26 cellular contexts compared by ENCODE assay signal in genomic region chr13:65911546-65912193, GRCh38.
DNase-seq lines count a peak whose midpoint lies in the region; ATAC-seq and TF ChIP-seq lines count a peak whose summit lies in the region.
"Had no signal": no experiment of that assay in that cellular context is flagged by ENCODE, and none has a peak within 500 bp of the region (broad histone marks: within the 10 kb centered on the region; RNA-seq: fewer than 3 reads in every experiment).

No MANE protein-coding gene starts in this region.

- H4K20me1 ChIP-seq in fibroblast of lung (ENCODE audit: control insufficient read depth, extremely low read depth, insufficient read depth, low read length): no peaks in the 10 kb centered on the region

- no peak overlapping the region for H3K9ac ChIP-seq in adipocyte (ENCODE audit: low read length)
- no peak overlapping the region for H3K9ac ChIP-seq in fibroblast of lung (ENCODE audit: insufficient read depth, low read length)
- H3K9ac ChIP-seq in skeletal muscle satellite cell (ENCODE audit: low read depth, low read length): no peak overlapping the region
- H3K9ac ChIP-seq: GM23248 had no signal

- ATAC-seq in GM19324 (IDR thresholded peaks at IDR 0.05; ENCODE audit: low FRiP score, unreplicated experiment) (peak; percentile 45), HG03039 (IDR thresholded peaks at IDR 0.05; ENCODE audit: unreplicated experiment) (no peak)
- ATAC-seq: mucosa of descending colon; natural killer cell treated with Interleukin-12 subunit alpha and Interleukin-12 subunit beta and Interleukin-15 and Interleukin-18, amount 100 ng/mL, for 72 hours had no signal

- H3K4me2 ChIP-seq in fibroblast of lung (ENCODE audit: extremely low read depth, insufficient read depth, low read length) (no peak overlapping the region), skeletal muscle satellite cell (ENCODE audit: low read length) (no peak overlapping the region)

- H3K9me3 ChIP-seq in adipocyte (ENCODE audit: control insufficient read depth, low read length) (peaks cover 7% of the 10 kb centered on the region), fibroblast of lung (ENCODE audit: control insufficient read depth, insufficient read depth, low read depth, low read length) (no peaks in the 10 kb centered on the region), skeletal muscle satellite cell (replicated peaks; ENCODE audit: low read length) (peaks cover 8% of the 10 kb centered on the region)
- H3K9me3 ChIP-seq: SJSA1, upper lobe of left lung had no signal

- no peaks in the 10 kb centered on the region for H3K27me3 ChIP-seq in adipocyte (replicated peaks; ENCODE audit: control insufficient read depth, insufficient read depth, low read length)
- no peaks in the 10 kb centered on the region for H3K27me3 ChIP-seq in fibroblast of lung (ENCODE audit: control insufficient read depth, insufficient read depth, low read length)
- no peaks in the 10 kb centered on the region for H3K27me3 ChIP-seq in skeletal muscle satellite cell (ENCODE audit: control insufficient read depth, insufficient read depth, low read length)
- H3K27me3 ChIP-seq: SJSA1, upper lobe of left lung had no signal

- no peaks in the 10 kb centered on the region for H3K79me2 ChIP-seq in fibroblast of lung (ENCODE audit: control insufficient read depth, insufficient read depth, low read length)

- peak overlapping the region; percentile 11 for H3K4me3 ChIP-seq in adipocyte (ENCODE audit: low read length)
- no peak overlapping the region for H3K4me3 ChIP-seq in fibroblast of lung (replicated peaks in 1 of 4; ENCODE audit: control extremely low read depth in 1 of 4, insufficient read depth in 1 of 4, low read depth in 3 of 4, low read length in 4 of 4)
- H3K4me3 ChIP-seq in skeletal muscle satellite cell (ENCODE audit: low read length): peak overlapping the region; percentile 0
- H3K4me3 ChIP-seq: coronary artery, GM23248, lung, mucosa of descending colon, SJSA1, upper lobe of left lung had no signal

- TF ChIP-seq CTCF in fibroblast of lung (conservative IDR thresholded peaks at IDR 0.05 in 1 of 2, IDR thresholded peaks at IDR 0.05 in 1 of 2; ENCODE audit: low read depth in 1 of 2, low read length in 2 of 2): no peak

- H3K36me3 ChIP-seq in adipocyte (ENCODE audit: control insufficient read depth, insufficient read depth, low read length, severe bottlenecking) (no peaks in the 10 kb centered on the region), fibroblast of lung (ENCODE audit: control insufficient read depth, insufficient read depth, low read length) (no peaks in the 10 kb centered on the region), skeletal muscle satellite cell (ENCODE audit: insufficient read depth, low read length) (no peaks in the 10 kb centered on the region)
- H3K36me3 ChIP-seq: SJSA1, upper lobe of left lung had no signal

- H3K4me1 ChIP-seq in adipocyte (ENCODE audit: control insufficient read depth, insufficient read depth, low read length) (peaks cover 43% of the 10 kb centered on the region), fibroblast of lung (ENCODE audit: control insufficient read depth, extremely low read depth, insufficient read depth, low read length) (peaks cover 14% of the 10 kb centered on the region), skeletal muscle satellite cell (ENCODE audit: control insufficient read depth, insufficient read depth, low read length) (peaks cover 43% of the 10 kb centered on the region)
- H3K4me1 ChIP-seq: upper lobe of left lung had no signal

- no peak overlapping the region for H3K27ac ChIP-seq in fibroblast of lung (ENCODE audit: insufficient read depth, low read length)
- H3K27ac ChIP-seq: GM23248, upper lobe of left lung had no signal

- H2AFZ ChIP-seq in fibroblast of lung (ENCODE audit: low read length): peak overlapping the region; percentile 41
- H2AFZ ChIP-seq: GM23248 had no signal

- DNase-seq in adipocyte (ENCODE audit: low read depth) (peak; percentile 44), fibroblast of lung (ENCODE audit: low read depth in 2 of 2) (no peak), COR-L47 (lab: John Stamatoyannopoulos, UW) (no peak), HUDEP-2 (lab: John Stamatoyannopoulos, UW; ENCODE audit: unreplicated experiment in 76 of 76) (no peak)
- DNase-seq: activated CD4-positive, alpha-beta T cell treated with anti-CD3 and anti-CD28 coated beads, Interleukin-2, amount 50 U/mL, for 48 hours; activated naive CD4-positive, alpha-beta T cell treated with anti-CD3 and anti-CD28 coated beads, Interleukin-2, amount 10 ng/mL, durations not matched to agents 7 days and 5 days; amniotic stem cell; CD4-positive, CD25-positive, alpha-beta regulatory T cell; effector memory CD4-positive, alpha-beta T cell; EL; GM23248; HFFc6; kidney; mucosa of descending colon; NCI-H1092; NCI-H187 treated with DMSO at 0.1 percent for 48 hours; NCI-H526 treated with DMSO at 0.1 percent for 48 hours; stimulated activated CD4-positive, alpha-beta T cell treated with anti-CD3 and anti-CD28 coated beads, Interleukin-2, amount 100 ng/mL, for 48 hours; upper lobe of left lung had no signal

Comparison
In these comparisons a context has a peak if more than half of its experiments do, and no peak if none do; other contexts are left out.
1. H3K4me3 ChIP-seq: peak in adipocyte (single experiment) and skeletal muscle satellite cell (single experiment); none in fibroblast of lung (0 of 4).